In the genomic region with DNA sequence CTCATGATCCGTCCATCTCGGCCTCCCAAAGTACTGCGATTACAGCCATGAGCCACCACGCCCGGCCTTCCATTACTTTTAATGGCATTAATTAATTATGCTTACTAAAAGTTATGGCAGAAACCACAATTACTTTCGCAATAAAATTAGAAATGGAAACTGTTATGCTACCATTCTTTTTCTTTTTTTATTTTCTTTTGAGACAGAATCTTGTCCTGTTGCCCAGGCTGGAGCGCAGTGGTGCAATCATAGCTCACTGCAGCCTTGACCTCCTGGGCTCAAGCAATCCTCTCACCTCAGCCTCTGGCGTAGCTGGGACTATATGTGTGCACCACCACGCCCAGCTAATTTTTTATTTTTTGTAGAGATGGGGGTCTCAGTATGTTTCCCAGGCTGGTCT, we compare ENCODE assay signal across 27 cellular contexts. TPM values are rescaled to one million over a fixed set of nuclear protein-coding genes. Genes with fewer than 3 reads are reported as not detected.
"Had no signal": no experiment of that assay in that cellular context is flagged by ENCODE, and none has a peak within 500 bp of the region (broad histone marks: within the 10 kb centered on the region; RNA-seq: fewer than 3 reads in every experiment).

No MANE protein-coding gene starts in this region.

- H3K4me1 ChIP-seq: foreskin keratinocyte had no signal

- H3K27ac ChIP-seq: coronary artery, esophagus muscularis mucosa, foreskin keratinocyte, lower lobe of right lung, thoracic aorta, VCaP had no signal

- DNase-seq: activated CD4-positive, alpha-beta T cell treated with anti-CD3 and anti-CD28 coated beads, Interleukin-2, amount 10 ng/mL, durations not matched to agents 7 days and 5 days; activated CD4-positive, CD25-positive, alpha-beta regulatory T cell treated with anti-CD3 and anti-CD28 coated beads, Interleukin-2, amount 50 U/mL, for 72 hours; activated CD8-positive, alpha-beta T cell treated with anti-CD3 and anti-CD28 coated beads for 36 hours; activated T-cell treated with anti-CD3 and anti-CD28 coated beads, Interleukin-2, amount 50 U/mL, for 1 hour; amygdala; cerebellar nuclear complex; foreskin keratinocyte; lower lobe of right lung; naive thymus-derived CD4-positive, alpha-beta T cell; occipital lobe; stimulated activated CD4-positive, alpha-beta T cell treated with anti-CD3 and anti-CD28 coated beads, Interleukin-2, amount 100 ng/mL, for 48 hours; stimulated activated CD8-positive, alpha-beta memory T cell treated with anti-CD3 and anti-CD28 coated beads, Interleukin-4, amount 100 ng/mL, for 48 hours; stimulated activated naive CD4-positive, alpha-beta T cell; SW 1271 had no signal

- H3K4me3 Mint-ChIP-seq: activated CD4-positive, alpha-beta T cell treated with anti-CD3 and anti-CD28 coated beads, Interleukin-2, amount 10 ng/mL, durations not matched to agents 7 days and 5 days; activated CD8-positive, alpha-beta T cell treated with anti-CD3 and anti-CD28 coated beads for 36 hours; neural crest cell; T-helper 2 cell treated with Interferon-gamma antibody and Interleukin-4, amounts not matched to agents 5 μg/mL and 100 μg/mL, for 36 hours; type B pancreatic cell had no signal

- H3K9me3 Mint-ChIP-seq: activated CD4-positive, alpha-beta T cell treated with anti-CD3 and anti-CD28 coated beads, Interleukin-2, amount 10 ng/mL, durations not matched to agents 7 days and 5 days; activated CD8-positive, alpha-beta T cell treated with anti-CD3 and anti-CD28 coated beads for 36 hours; activated naive CD4-positive, alpha-beta T cell treated with anti-CD3 and anti-CD28 coated beads, Interleukin-2, amount 50 U/mL, for 72 hours; naive thymus-derived CD4-positive, alpha-beta T cell; neural crest cell; T-helper 2 cell treated with Interferon-gamma antibody and Interleukin-4, amounts not matched to agents 5 μg/mL and 100 μg/mL, for 36 hours; type B pancreatic cell had no signal

- H3K27me3 ChIP-seq: foreskin keratinocyte had no signal

- H3K36me3 Mint-ChIP-seq: type B pancreatic cell had no signal

- H3K4me3 ChIP-seq: coronary artery, esophagus muscularis mucosa, lower lobe of right lung, thoracic aorta had no signal

- H3K9me3 ChIP-seq: esophagus muscularis mucosa, lower lobe of right lung, thoracic aorta had no signal

- ATAC-seq: activated CD8-positive, alpha-beta T cell treated with anti-CD3 and anti-CD28 coated beads for 36 hours; activated naive CD4-positive, alpha-beta T cell treated with anti-CD3 and anti-CD28 coated beads, Interleukin-2, amount 50 U/mL, for 72 hours; foreskin keratinocyte; left lobe of liver; lower lobe of right lung; naive thymus-derived CD4-positive, alpha-beta T cell had no signal

- H3K36me3 ChIP-seq: esophagus muscularis mucosa had no signal

- H3K27ac Mint-ChIP-seq: activated CD4-positive, alpha-beta T cell treated with anti-CD3 and anti-CD28 coated beads, Interleukin-2, amount 10 ng/mL, durations not matched to agents 7 days and 5 days; activated CD8-positive, alpha-beta T cell treated with anti-CD3 and anti-CD28 coated beads for 36 hours; activated naive CD4-positive, alpha-beta T cell treated with anti-CD3 and anti-CD28 coated beads, Interleukin-2, amount 50 U/mL, for 72 hours; T-helper 2 cell treated with Interferon-gamma antibody and Interleukin-4, amounts not matched to agents 5 μg/mL and 100 μg/mL, for 36 hours; type B pancreatic cell had no signal

- H3K27me3 Mint-ChIP-seq: activated CD4-positive, alpha-beta T cell treated with anti-CD3 and anti-CD28 coated beads, Interleukin-2, amount 10 ng/mL, durations not matched to agents 7 days and 5 days; activated CD8-positive, alpha-beta T cell treated with anti-CD3 and anti-CD28 coated beads for 36 hours; naive thymus-derived CD4-positive, alpha-beta T cell had no signal

RNA-seq across cellular contexts. Expression of a gene that starts 4.6 kb away (rescaled TPM):
- total RNA-seq: neural crest cell had no signal

RNA-seq across cellular contexts. Expression of a gene that starts 16.0 kb away (rescaled TPM):
- total RNA-seq: bronchial epithelial cell, esophagus muscularis mucosa, foreskin keratinocyte, glomerular endothelial cell, kidney epithelial cell, neural crest cell, occipital lobe, thoracic aorta had no signal
- polyA plus RNA-seq: foreskin keratinocyte; naive thymus-derived CD4-positive, alpha-beta T cell had no signal

RNA-seq across cellular contexts. Expression of a gene that starts 32.8 kb away (rescaled TPM):
- total RNA-seq: activated CD4-positive, alpha-beta T cell treated with anti-CD3 and anti-CD28 coated beads, Interleukin-2, amount 10 ng/mL, durations not matched to agents 7 days and 5 days; activated CD8-positive, alpha-beta T cell treated with anti-CD3 and anti-CD28 coated beads for 36 hours; bronchial epithelial cell; foreskin keratinocyte had no signal
- polyA plus RNA-seq: foreskin keratinocyte; naive thymus-derived CD4-positive, alpha-beta T cell had no signal

RNA-seq across cellular contexts. Expression of a gene that starts 38.5 kb away (rescaled TPM):
- total RNA-seq: activated CD4-positive, alpha-beta T cell treated with anti-CD3 and anti-CD28 coated beads, Interleukin-2, amount 10 ng/mL, durations not matched to agents 7 days and 5 days; activated CD8-positive, alpha-beta T cell treated with anti-CD3 and anti-CD28 coated beads for 36 hours; activated naive CD4-positive, alpha-beta T cell treated with anti-CD3 and anti-CD28 coated beads, Interleukin-2, amount 50 U/mL, for 72 hours; bronchial epithelial cell; lower lobe of right lung; mesenteric fat pad; naive thymus-derived CD4-positive, alpha-beta T cell; thoracic aorta had no signal
- polyA plus RNA-seq: naive thymus-derived CD4-positive, alpha-beta T cell had no signal
